In the genomic region with DNA sequence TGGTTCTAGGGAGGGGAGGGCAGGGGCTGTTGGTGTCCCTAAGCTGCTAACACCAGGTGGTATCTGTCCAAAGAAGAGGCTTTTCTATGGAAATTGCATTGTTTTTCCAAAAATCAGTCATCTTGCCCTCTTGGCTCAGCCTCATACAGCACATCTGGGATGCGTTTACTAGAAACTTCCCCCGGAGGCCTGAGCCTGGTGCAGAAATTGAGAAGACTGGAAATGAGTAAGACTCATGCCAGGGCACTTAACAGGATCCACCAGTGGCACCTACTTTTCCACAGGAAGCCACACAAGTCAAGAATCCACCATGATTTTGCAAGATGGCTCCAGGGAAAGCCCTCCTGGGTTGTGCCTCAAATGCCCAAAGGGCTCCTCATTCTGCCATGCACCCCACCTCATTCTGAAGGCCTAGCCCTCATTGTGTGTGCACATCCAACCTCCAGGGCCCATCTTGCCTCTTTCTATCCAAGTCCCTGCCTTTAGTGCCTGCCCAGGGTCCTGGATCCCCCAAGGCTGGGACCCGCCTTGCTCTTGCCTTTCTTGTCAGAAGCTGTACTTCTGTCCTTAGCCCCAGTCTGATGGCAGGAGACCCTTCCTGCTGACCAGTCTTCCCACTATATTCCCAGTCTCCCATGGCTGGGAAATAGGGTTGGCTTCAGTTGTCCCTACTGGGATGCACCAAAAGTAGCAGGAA, we compare ENCODE assay signal across 18 cellular contexts.
DNase-seq lines count a peak whose midpoint lies in the region; ATAC-seq and TF ChIP-seq lines count a peak whose summit lies in the region.
"Had no signal": no experiment of that assay in that cellular context is flagged by ENCODE, and none has a peak within 500 bp of the region (broad histone marks: within the 10 kb centered on the region; RNA-seq: fewer than 3 reads in every experiment).

No MANE protein-coding gene starts in this region.

- no peak for TF ChIP-seq EP300 in sigmoid colon (IDR thresholded peaks at IDR 0.05)

- H3K9me3 ChIP-seq in RWPE2 (ENCODE audit: severe bottlenecking) (no peaks in the 10 kb centered on the region), sigmoid colon (no peaks in the 10 kb centered on the region)
- H3K9me3 ChIP-seq: BLaER1, Caco-2, heart left ventricle, lower lobe of right lung had no signal

- H3K27me3 ChIP-seq in RWPE2 (ENCODE audit: insufficient read depth, poor library complexity, severe bottlenecking) (no peaks in the 10 kb centered on the region), sigmoid colon (no peaks in the 10 kb centered on the region)
- H3K27me3 ChIP-seq: BLaER1, heart left ventricle had no signal

- ATAC-seq in RWPE2 (ENCODE audit: low read depth) (no peak), GM19452 (IDR thresholded peaks at IDR 0.05; ENCODE audit: unreplicated experiment) (no peak), GM19467 (IDR thresholded peaks at IDR 0.05; ENCODE audit: unreplicated experiment) (no peak), GM21786 (IDR thresholded peaks at IDR 0.05; ENCODE audit: unreplicated experiment) (no peak), GM18867 (IDR thresholded peaks at IDR 0.05; ENCODE audit: unreplicated experiment) (no peak)
- ATAC-seq: lower lobe of right lung had no signal

- H3K36me3 ChIP-seq in RWPE2 (ENCODE audit: low read depth) (no peaks in the 10 kb centered on the region; the same call in 1 of the 2 replicates), sigmoid colon (no peaks in the 10 kb centered on the region)
- H3K36me3 ChIP-seq: BLaER1, heart left ventricle, lower lobe of right lung had no signal

- WGBS in sigmoid colon, 2 donors = 87% methylated on average over 3 of the region's 3 CpGs

- H3K27ac ChIP-seq in RWPE2 (ENCODE audit: poor library complexity, severe bottlenecking) (peak overlapping the region; percentile 46), sigmoid colon (peak overlapping the region in 1 of 4 donors; percentile 10)
- H3K27ac ChIP-seq: BLaER1, heart left ventricle, lower lobe of right lung had no signal

- intact Hi-C loops in sigmoid colon (cut with DNase I) = no loop called here

- H3K4me3 ChIP-seq in RWPE2 (ENCODE audit: severe bottlenecking) (no peak overlapping the region), sigmoid colon (no peak overlapping the region)
- H3K4me3 ChIP-seq: BLaER1, heart left ventricle, lower lobe of right lung had no signal

- H3K4me1 ChIP-seq in RWPE2 (ENCODE audit: insufficient read depth, poor library complexity, severe bottlenecking) (peaks cover 42% of the 10 kb centered on the region), sigmoid colon (peaks cover 0 to 11% (median 3%) of the 10 kb centered on the region in 4 donors)
- H3K4me1 ChIP-seq: Caco-2 had no signal

- TF ChIP-seq CTCF in RWPE2 (IDR thresholded peaks at IDR 0.05; ENCODE audit: poor library complexity, severe bottlenecking) (no peak), sigmoid colon (IDR thresholded peaks at IDR 0.05) (no peak)

- DNase-seq in GM03348 (ENCODE audit: low spot score) = peak; percentile 77
- no peak for DNase-seq in RWPE2 (ENCODE audit: low spot score)
- DNase-seq in fibroblast of peridontal ligament (ENCODE audit: extremely low read depth) = peak; percentile 90
- peak; percentile 39 for DNase-seq in sigmoid colon
- DNase-seq: activated CD4-positive, alpha-beta T cell treated with anti-CD3 and anti-CD28 coated beads, Interleukin-2, amount 50 U/mL, for 1 hour; activated CD8-positive, alpha-beta memory T cell treated with anti-CD3 and anti-CD28 coated beads, Interleukin-2, amount 50 U/mL, for 4 hours; activated gamma-delta T cell; lower lobe of right lung; NCI-H1092 treated with DMSO at 0.1 percent for 48 hours; NCI-H2081 treated with DMSO at 0.1 percent for 48 hours; NCI-H510A treated with DMSO at 0.1 percent for 48 hours had no signal

- no peak for TF ChIP-seq POLR2A in sigmoid colon (IDR thresholded peaks at IDR 0.05)
